23 cellular contexts compared by ENCODE assay signal in the genomic region with DNA sequence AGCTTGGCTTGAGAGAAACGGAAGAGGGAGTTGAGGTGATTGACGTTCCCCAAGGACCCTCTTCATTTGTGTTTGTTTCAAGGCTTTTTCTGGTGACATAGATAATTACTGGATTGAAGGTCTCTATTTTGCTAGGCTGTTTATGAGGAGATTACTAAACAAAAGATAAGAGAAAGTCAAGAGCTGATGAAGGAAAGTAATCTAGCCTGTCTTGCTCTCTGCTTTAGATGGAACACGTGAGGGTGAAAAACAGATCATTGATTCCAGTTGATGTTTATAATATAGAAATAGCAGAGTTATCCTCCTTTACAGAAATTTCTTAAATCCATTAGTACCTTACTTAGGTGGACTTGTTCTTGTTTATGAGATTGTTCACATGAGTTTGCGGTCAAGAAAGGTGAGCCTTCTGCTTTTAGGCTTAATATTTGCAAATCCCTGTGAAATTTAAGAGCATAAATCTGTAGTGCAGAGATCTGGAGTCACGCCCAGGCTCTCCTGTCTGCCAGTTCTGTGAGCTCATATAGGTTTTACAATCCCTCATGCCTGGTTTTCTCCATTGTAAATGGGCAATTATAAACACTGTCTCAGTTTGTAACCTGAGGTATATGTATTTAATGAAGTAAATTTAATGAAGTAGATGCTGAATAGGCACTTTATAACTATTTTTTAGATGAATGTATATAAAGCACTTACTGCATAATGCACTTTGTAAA.
DNase-seq lines count a peak whose midpoint lies in the region; ATAC-seq and TF ChIP-seq lines count a peak whose summit lies in the region.
"Had no signal": no experiment of that assay in that cellular context is flagged by ENCODE, and none has a peak within 500 bp of the region (broad histone marks: within the 10 kb centered on the region; RNA-seq: fewer than 3 reads in every experiment).

No MANE protein-coding gene starts in this region.

- DNase-seq in NCI-H748 (lab: John Stamatoyannopoulos, UW; ENCODE audit: unreplicated experiment) (peak; percentile 56), NCI-H748 treated with DMSO at 0.1 percent for 48 hours (lab: John Stamatoyannopoulos, UW) (no peak), NCI-H2029 (lab: John Stamatoyannopoulos, UW) (peak; percentile 73), astrocyte of the cerebellum (ENCODE audit: low read depth) (peak; percentile 12), GM10248 (ENCODE audit: extremely low spot score) (no peak)
- DNase-seq: activated CD4-positive, alpha-beta T cell treated with anti-CD3 and anti-CD28 coated beads for 4 hours; activated gamma-delta T cell; amniotic stem cell; CD4-positive, alpha-beta T cell; cerebellar nuclear complex; effector memory CD8-positive, alpha-beta T cell; EL; heart right ventricle; immature natural killer cell; MV-4-11; right lobe of liver; RPMI8226; stimulated activated CD4-positive, alpha-beta T cell treated with anti-CD3 and anti-CD28 coated beads, Interleukin-1b, Interleukin-23, amount 100 ng/mL, for 48 hours; stimulated activated naive CD8-positive, alpha-beta T cell treated with anti-CD3 and anti-CD28 coated beads, Interleukin-15, amount 100 ng/mL, for 72 hours; trophoblast cell had no signal

- peak overlapping the region; percentile 33 for H3K27ac ChIP-seq in skeletal muscle tissue (ENCODE audit: low read depth, low read length)
- H3K27ac ChIP-seq: heart right ventricle, right lobe of liver had no signal

- CTCF ChIA-PET in GM10248 (lab: Yijun Ruan, JAX), result no interaction called here

- no peak for TF ChIP-seq CTCF in astrocyte of the cerebellum (IDR thresholded peaks at IDR 0.05; ENCODE audit: low read depth, low read length, missing control alignments)
- TF ChIP-seq CTCF in GM10248 (IDR thresholded peaks at IDR 0.05; ENCODE audit: control extremely low read depth, extremely low read depth, low read depth, missing control alignments), result no peak

- POLR2A ChIA-PET in GM10248 (lab: Yijun Ruan, JAX), result no interaction called here

- H3K4me1 ChIP-seq in skeletal muscle tissue (ENCODE audit: control insufficient read depth in 3 of 3, insufficient read depth in 3 of 3, low read length in 3 of 3), result peaks cover 11 to 17% (median 14%) of the 10 kb centered on the region in 3 donors
- H3K4me1 ChIP-seq: heart right ventricle, right lobe of liver had no signal

- H3K9me3 ChIP-seq in skeletal muscle tissue (ENCODE audit: control insufficient read depth in 3 of 3, low read length in 3 of 3), result no peaks in the 10 kb centered on the region
- H3K9me3 ChIP-seq: right lobe of liver had no signal

- in situ Hi-C loops in astrocyte of the cerebellum (cut with HindIII; ENCODE audit: low sequenced_read_pairs), result no loop called here

- H3K27me3 ChIP-seq in skeletal muscle tissue (ENCODE audit: control insufficient read depth in 3 of 3, insufficient read depth in 3 of 3, low read length in 3 of 3), result no peaks in the 10 kb centered on the region
- H3K27me3 ChIP-seq: heart right ventricle, right lobe of liver had no signal

- ATAC-seq in GM19395 (IDR thresholded peaks at IDR 0.05; ENCODE audit: unreplicated experiment), result no peak
- no peak for ATAC-seq in HG03135 (IDR thresholded peaks at IDR 0.05; ENCODE audit: unreplicated experiment)
- ATAC-seq: effector memory CD8-positive, alpha-beta T cell; heart right ventricle; right lobe of liver; stimulated activated naive CD8-positive, alpha-beta T cell treated with anti-CD3 and anti-CD28 coated beads, Interleukin-15, amount 100 ng/mL, for 72 hours had no signal

- H3K36me3 ChIP-seq in skeletal muscle tissue (ENCODE audit: control insufficient read depth in 3 of 3, insufficient read depth in 3 of 3, low read length in 3 of 3), result no peaks in the 10 kb centered on the region
- H3K36me3 ChIP-seq: heart right ventricle, right lobe of liver had no signal

- H3K4me3 ChIP-seq in astrocyte of the cerebellum (ENCODE audit: low read depth, low read length), result no peak overlapping the region
- H3K4me3 ChIP-seq in skeletal muscle tissue (ENCODE audit: low read length in 3 of 3), result no peak overlapping the region
- H3K4me3 ChIP-seq: heart right ventricle, right lobe of liver had no signal

- H3K9ac ChIP-seq in skeletal muscle tissue (ENCODE audit: low read depth in 1 of 3, low read length in 3 of 3), result no peak overlapping the region

Comparison
In these comparisons a context has a peak if more than half of its experiments do, and no peak if none do; other contexts are left out.
1. DNase-seq: peak in NCI-H748 (single experiment), NCI-H2029 (single experiment) and astrocyte of the cerebellum (single experiment); none in NCI-H748 treated with DMSO at 0.1 percent for 48 hours (single experiment) and GM10248 (single experiment).